In genomic region chr4:7905461-7905915, GRCh38 we compare ENCODE assay signal across 12 cellular contexts. TPM values are rescaled to one million over a fixed set of nuclear protein-coding genes. Genes with fewer than 3 reads are reported as not detected.
DNase-seq lines count a peak whose midpoint lies in the region; TF ChIP-seq lines count a peak whose summit lies in the region.
"Had no signal": no experiment of that assay in that cellular context is flagged by ENCODE, and none has a peak within 500 bp of the region (broad histone marks: within the 10 kb centered on the region; RNA-seq: fewer than 3 reads in every experiment).

No MANE protein-coding gene starts in this region.

- no peak overlapping the region for H3K4me3 ChIP-seq in HUES6 (ENCODE audit: low read depth, low read length)
- peak overlapping the region in 1 of 59 donors; percentile 10 for H3K4me3 ChIP-seq in dorsolateral prefrontal cortex
- no peak overlapping the region for H3K4me3 ChIP-seq in effector memory CD4-positive, alpha-beta T cell (ENCODE audit: insufficient read depth, low read depth, low read length, poor library complexity, severe bottlenecking)

- H3K27ac ChIP-seq in HUES6 (ENCODE audit: low read depth, low read length) (0 out of 2 replicates have a peak overlapping the region, but pooled peaks have one; percentile 6), dorsolateral prefrontal cortex (peak overlapping the region in 58 of 59 donors; percentile 18 to 92 (median 74)), layer of hippocampus (ENCODE audit: low read depth, low read length) (peak overlapping the region; percentile 23), temporal lobe (ENCODE audit: low read depth, low read length) (peak overlapping the region; percentile 59), substantia nigra (ENCODE audit: low read depth, low read length, poor library complexity, severe bottlenecking) (no peak overlapping the region)
- H3K27ac ChIP-seq in effector memory CD4-positive, alpha-beta T cell (ENCODE audit: insufficient read depth, low read length, poor library complexity, severe bottlenecking), result no peak overlapping the region

- no peak overlapping the region for H3K9ac ChIP-seq in HUES6 (ENCODE audit: low read length)

- H3K27me3 ChIP-seq in HUES6 (ENCODE audit: control insufficient read depth, insufficient read depth, low read length), result no peaks in the 10 kb centered on the region
- no peaks in the 10 kb centered on the region for H3K27me3 ChIP-seq in dorsolateral prefrontal cortex
- H3K27me3 ChIP-seq in layer of hippocampus (ENCODE audit: control insufficient read depth, insufficient read depth, low read length), result no peaks in the 10 kb centered on the region
- H3K27me3 ChIP-seq in effector memory CD4-positive, alpha-beta T cell (replicated peaks; ENCODE audit: control insufficient read depth, insufficient read depth, low read length, poor library complexity, severe bottlenecking), result no peaks in the 10 kb centered on the region

- H3K4me1 ChIP-seq in HUES6 (ENCODE audit: control insufficient read depth, insufficient read depth, low read length), result peaks cover 70% of the 10 kb centered on the region
- H3K4me1 ChIP-seq in effector memory CD4-positive, alpha-beta T cell (ENCODE audit: control insufficient read depth, insufficient read depth, low read length, poor library complexity, severe bottlenecking), result peaks cover 7% of the 10 kb centered on the region

- H3K9me3 ChIP-seq in HUES6 (ENCODE audit: control insufficient read depth, insufficient read depth, low read depth, low read length), result no peaks in the 10 kb centered on the region
- H3K9me3 ChIP-seq in effector memory CD4-positive, alpha-beta T cell (ENCODE audit: control insufficient read depth, low read length), result no peaks in the 10 kb centered on the region

- TF ChIP-seq CTCF in dorsolateral prefrontal cortex (IDR thresholded peaks at IDR 0.05 in 54 of 56, conservative IDR thresholded peaks at IDR 0.05 in 2 of 56; ENCODE audit: low read depth in 1 of 56, partially characterized antibody in 56 of 56), result no peak

- intact Hi-C loops in dorsolateral prefrontal cortex (cut with DNase I), result no loop called here

- H3K36me3 ChIP-seq in HUES6 (ENCODE audit: control insufficient read depth, insufficient read depth, low read length), result no peaks in the 10 kb centered on the region
- no peaks in the 10 kb centered on the region for H3K36me3 ChIP-seq in effector memory CD4-positive, alpha-beta T cell (ENCODE audit: control insufficient read depth, insufficient read depth, low read length)

- DNase-seq in dorsolateral prefrontal cortex (no peak), substantia nigra (lab: John Stamatoyannopoulos, UW) (no peak), OCI-M2 (lab: John Stamatoyannopoulos, UW; ENCODE audit: unreplicated experiment) (no peak), NCI-H510A (lab: John Stamatoyannopoulos, UW) (no peak)
- no peak for DNase-seq in effector memory CD4-positive, alpha-beta T cell
- DNase-seq: activated CD8-positive, alpha-beta memory T cell treated with anti-CD3 and anti-CD28 coated beads, Interleukin-2, amount 50 U/mL, for 48 hours; GDM1; kidney; stimulated activated naive CD4-positive, alpha-beta T cell treated with Interleukin-2 at 50 U/mL for 16 hours had no signal

RNA-seq across cellular contexts. Expression of gene AFAP1, which starts 34.2 kb away (rescaled TPM):
- total RNA-seq in dorsolateral prefrontal cortex, result 10 to 100 TPM; 16.0 to 44.2 (median 28.5) TPM
- 52.6 TPM for total RNA-seq in temporal lobe

Comparison
In these comparisons a context has a peak if more than half of its experiments do, and no peak if none do; other contexts are left out.
1. H3K27ac ChIP-seq: peak in HUES6 (single experiment), dorsolateral prefrontal cortex (58 of 59), layer of hippocampus (single experiment) and temporal lobe (single experiment); none in substantia nigra (single experiment) and effector memory CD4-positive, alpha-beta T cell (single experiment).